ENCODE assay signal across 41 cellular contexts in the genomic region with DNA sequence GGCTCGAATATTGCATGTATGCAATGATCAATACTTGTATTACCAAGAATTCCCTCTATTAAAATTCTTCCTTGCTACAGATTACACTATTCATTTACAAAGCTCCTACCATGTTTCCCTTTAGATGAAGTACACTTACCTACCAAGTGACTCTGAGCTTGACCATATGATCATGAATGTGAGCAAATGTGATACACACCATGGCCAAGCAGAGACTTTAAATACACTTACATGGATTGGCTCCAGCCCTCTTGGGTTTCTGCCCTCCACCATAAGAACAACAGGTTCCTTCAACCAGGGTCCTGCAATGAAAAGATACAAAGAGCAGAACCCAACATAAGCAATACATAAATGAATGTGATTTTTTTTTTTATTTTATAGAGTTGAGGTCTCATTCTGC. TPM values are rescaled to one million over a fixed set of nuclear protein-coding genes. Genes with fewer than 3 reads are reported as not detected.
"Had no signal": no experiment of that assay in that cellular context is flagged by ENCODE, and none has a peak within 500 bp of the region (broad histone marks: within the 10 kb centered on the region; RNA-seq: fewer than 3 reads in every experiment).

No MANE protein-coding gene starts in this region.

- H3K4me3 Mint-ChIP-seq: activated naive CD4-positive, alpha-beta T cell treated with anti-CD3 and anti-CD28 coated beads for 36 hours; activated naive CD4-positive, alpha-beta T cell treated with anti-CD3 and anti-CD28 coated beads, Interleukin-2, amount 10 ng/mL, durations not matched to agents 7 days and 5 days; activated naive CD4-positive, alpha-beta T cell treated with anti-CD3 and anti-CD28 coated beads, Interleukin-2, amount 50 U/mL, for 24 hours; activated naive CD8-positive, alpha-beta T cell; activated naive CD8-positive, alpha-beta T cell treated with anti-CD3 and anti-CD28 coated beads for 36 hours; activated naive CD8-positive, alpha-beta T cell treated with anti-CD3 and anti-CD28 coated beads, Interleukin-2, amount 10 ng/mL, durations not matched to agents 7 days and 5 days; activated naive CD8-positive, alpha-beta T cell treated with anti-CD3 and anti-CD28 coated beads, Interleukin-2, amount 50 U/mL, for 24 hours; activated T-cell treated with anti-CD3 and anti-CD28 coated beads, Interleukin-2, amount 50 U/mL, for 24 hours; activated T-cell treated with anti-CD3 and anti-CD28 coated beads, Interleukin-2, amount 50 U/mL, for 4 hours; activated T-cell treated with anti-CD3 and anti-CD28 coated beads, Interleukin-2, amount 50 U/mL, for 72 hours; activated T-helper 17 cell treated with anti-CD3 and anti-CD28 coated beads, Interleukin-2, amount 50 U/mL, for 72 hours; brain; central memory CD8-positive, alpha-beta T cell had no signal

- ATAC-seq: activated naive CD4-positive, alpha-beta T cell treated with anti-CD3 and anti-CD28 coated beads, Interleukin-2, amount 50 U/mL, for 72 hours; activated naive CD8-positive, alpha-beta T cell treated with anti-CD3 and anti-CD28 coated beads, Interleukin-2, amount 50 U/mL, for 24 hours; activated T-cell treated with anti-CD3 and anti-CD28 coated beads, Interleukin-2, amount 50 U/mL, for 4 hours; activated T-cell treated with anti-CD3 and anti-CD28 coated beads, Interleukin-2, amount 50 U/mL, for 72 hours; activated T-helper 17 cell treated with anti-CD3 and anti-CD28 coated beads, Interleukin-2, amount 50 U/mL, for 72 hours; body of pancreas had no signal

- H3K27me3 ChIP-seq: ascending aorta, body of pancreas, breast epithelium, cardiac muscle cell had no signal

- H3K36me3 ChIP-seq: adrenal gland, ascending aorta, brain microvascular endothelial cell, breast epithelium, cardiac muscle cell had no signal

- DNase-seq: activated effector memory CD4-positive, alpha-beta T cell treated with anti-CD3 and anti-CD28 coated beads, Interleukin-2, amount 50 U/mL, for 16 hours; activated effector memory CD4-positive, alpha-beta T cell treated with Interleukin-2 at 50 U/mL for 16 hours; activated gamma-delta T cell; activated gamma-delta T cell treated with Interleukin-2 at 50 U/mL for 16 hours; activated naive CD4-positive, alpha-beta T cell; activated naive CD4-positive, alpha-beta T cell treated with anti-CD3 and anti-CD28 coated beads for 36 hours; activated naive CD4-positive, alpha-beta T cell treated with anti-CD3 and anti-CD28 coated beads, Interleukin-2, amount 10 ng/mL, durations not matched to agents 7 days and 5 days; activated naive CD4-positive, alpha-beta T cell treated with anti-CD3 and anti-CD28 coated beads, Interleukin-2, amount 50 U/mL, for 16 hours; activated naive CD4-positive, alpha-beta T cell treated with Interleukin-2 at 50 U/mL for 16 hours; activated naive CD8-positive, alpha-beta T cell treated with anti-CD3 and anti-CD28 coated beads for 36 hours; activated naive CD8-positive, alpha-beta T cell treated with anti-CD3 and anti-CD28 coated beads, Interleukin-2, amount 10 ng/mL, durations not matched to agents 7 days and 5 days; activated naive CD8-positive, alpha-beta T cell treated with anti-CD3 and anti-CD28 coated beads, Interleukin-2, amount 50 U/mL, for 24 hours; activated T-cell treated with anti-CD3 and anti-CD28 coated beads, Interleukin-2, amount 50 U/mL, for 1 hour; activated T-cell treated with anti-CD3 and anti-CD28 coated beads, Interleukin-2, amount 50 U/mL, for 24 hours; activated T-cell treated with anti-CD3 and anti-CD28 coated beads, Interleukin-2, amount 50 U/mL, for 4 hours; activated T-cell treated with anti-CD3 and anti-CD28 coated beads, Interleukin-2, amount 50 U/mL, for 72 hours; adrenal gland; amniotic stem cell; amygdala; anterior cingulate cortex; aorta; body of pancreas; brain microvascular endothelial cell; caudate nucleus; central memory CD4-positive, alpha-beta T cell; cerebellar nuclear complex had no signal

- H3K27ac Mint-ChIP-seq: activated naive CD4-positive, alpha-beta T cell treated with anti-CD3 and anti-CD28 coated beads for 36 hours; activated naive CD4-positive, alpha-beta T cell treated with anti-CD3 and anti-CD28 coated beads, Interleukin-2, amount 10 ng/mL, durations not matched to agents 7 days and 5 days; activated naive CD4-positive, alpha-beta T cell treated with anti-CD3 and anti-CD28 coated beads, Interleukin-2, amount 50 U/mL, for 24 hours; activated naive CD4-positive, alpha-beta T cell treated with anti-CD3 and anti-CD28 coated beads, Interleukin-2, amount 50 U/mL, for 72 hours; activated naive CD8-positive, alpha-beta T cell; activated naive CD8-positive, alpha-beta T cell treated with anti-CD3 and anti-CD28 coated beads for 36 hours; activated naive CD8-positive, alpha-beta T cell treated with anti-CD3 and anti-CD28 coated beads, Interleukin-2, amount 10 ng/mL, durations not matched to agents 7 days and 5 days; activated naive CD8-positive, alpha-beta T cell treated with anti-CD3 and anti-CD28 coated beads, Interleukin-2, amount 50 U/mL, for 24 hours; activated T-cell treated with anti-CD3 and anti-CD28 coated beads, Interleukin-2, amount 50 U/mL, for 24 hours; activated T-cell treated with anti-CD3 and anti-CD28 coated beads, Interleukin-2, amount 50 U/mL, for 72 hours; activated T-helper 17 cell treated with anti-CD3 and anti-CD28 coated beads, Interleukin-2, amount 50 U/mL, for 72 hours; activated T-helper 2 cell treated with anti-CD3 and anti-CD28 coated beads, Interferon-gamma antibody, Interleukin-2, Interleukin-4, amounts not matched to agents 10 μg/mL and 5 μg/mL and 100 μg/mL, durations not matched to agents 14 hours and 24 hours and 36 hours; brain had no signal

- FAIRE-seq: astrocyte, bronchial epithelial cell had no signal

- H3K27ac ChIP-seq: adrenal gland, ascending aorta, body of pancreas, brain microvascular endothelial cell, breast epithelium, cardiac muscle cell had no signal

- H3K4me3 ChIP-seq: adrenal gland, ascending aorta, body of pancreas, breast epithelium, cardiac muscle cell had no signal

- H3K36me3 Mint-ChIP-seq: activated naive CD4-positive, alpha-beta T cell treated with anti-CD3 and anti-CD28 coated beads, Interleukin-2, amount 10 ng/mL, durations not matched to agents 7 days and 5 days; activated naive CD4-positive, alpha-beta T cell treated with anti-CD3 and anti-CD28 coated beads, Interleukin-2, amount 50 U/mL, for 24 hours; activated naive CD4-positive, alpha-beta T cell treated with anti-CD3 and anti-CD28 coated beads, Interleukin-2, amount 50 U/mL, for 72 hours; activated naive CD8-positive, alpha-beta T cell; activated naive CD8-positive, alpha-beta T cell treated with anti-CD3 and anti-CD28 coated beads for 36 hours; activated naive CD8-positive, alpha-beta T cell treated with anti-CD3 and anti-CD28 coated beads, Interleukin-2, amount 10 ng/mL, durations not matched to agents 7 days and 5 days; brain had no signal

- H3K9me3 ChIP-seq: adrenal gland, ascending aorta, body of pancreas, breast epithelium had no signal

- H3K27me3 Mint-ChIP-seq: brain had no signal

- H3K9me3 Mint-ChIP-seq: activated naive CD4-positive, alpha-beta T cell treated with anti-CD3 and anti-CD28 coated beads for 36 hours; activated naive CD4-positive, alpha-beta T cell treated with anti-CD3 and anti-CD28 coated beads, Interleukin-2, amount 10 ng/mL, durations not matched to agents 7 days and 5 days; activated naive CD4-positive, alpha-beta T cell treated with anti-CD3 and anti-CD28 coated beads, Interleukin-2, amount 50 U/mL, for 24 hours; activated naive CD4-positive, alpha-beta T cell treated with anti-CD3 and anti-CD28 coated beads, Interleukin-2, amount 50 U/mL, for 72 hours; activated naive CD8-positive, alpha-beta T cell treated with anti-CD3 and anti-CD28 coated beads for 36 hours; activated naive CD8-positive, alpha-beta T cell treated with anti-CD3 and anti-CD28 coated beads, Interleukin-2, amount 10 ng/mL, durations not matched to agents 7 days and 5 days; activated naive CD8-positive, alpha-beta T cell treated with anti-CD3 and anti-CD28 coated beads, Interleukin-2, amount 50 U/mL, for 24 hours; activated T-cell treated with anti-CD3 and anti-CD28 coated beads, Interleukin-2, amount 50 U/mL, for 24 hours; activated T-cell treated with anti-CD3 and anti-CD28 coated beads, Interleukin-2, amount 50 U/mL, for 4 hours; activated T-cell treated with anti-CD3 and anti-CD28 coated beads, Interleukin-2, amount 50 U/mL, for 72 hours; activated T-helper 17 cell treated with anti-CD3 and anti-CD28 coated beads, Interleukin-2, amount 50 U/mL, for 72 hours; activated T-helper 2 cell treated with anti-CD3 and anti-CD28 coated beads, Interferon-gamma antibody, Interleukin-2, Interleukin-4, amounts not matched to agents 10 μg/mL and 5 μg/mL and 100 μg/mL, durations not matched to agents 14 hours and 24 hours and 36 hours; brain; central memory CD8-positive, alpha-beta T cell had no signal

- H3K4me1 Mint-ChIP-seq: activated naive CD4-positive, alpha-beta T cell treated with anti-CD3 and anti-CD28 coated beads, Interleukin-2, amount 10 ng/mL, durations not matched to agents 7 days and 5 days; activated naive CD4-positive, alpha-beta T cell treated with anti-CD3 and anti-CD28 coated beads, Interleukin-2, amount 50 U/mL, for 24 hours; activated naive CD8-positive, alpha-beta T cell treated with anti-CD3 and anti-CD28 coated beads for 36 hours; activated naive CD8-positive, alpha-beta T cell treated with anti-CD3 and anti-CD28 coated beads, Interleukin-2, amount 10 ng/mL, durations not matched to agents 7 days and 5 days; activated naive CD8-positive, alpha-beta T cell treated with anti-CD3 and anti-CD28 coated beads, Interleukin-2, amount 50 U/mL, for 24 hours; activated T-helper 17 cell treated with anti-CD3 and anti-CD28 coated beads, Interleukin-2, amount 50 U/mL, for 72 hours; central memory CD8-positive, alpha-beta T cell had no signal

- H3K4me1 ChIP-seq: adrenal gland, ascending aorta, body of pancreas, breast epithelium had no signal

RNA-seq across cellular contexts. Expression of a gene that starts 30.0 kb away (rescaled TPM):
- total RNA-seq: activated naive CD4-positive, alpha-beta T cell treated with anti-CD3 and anti-CD28 coated beads for 36 hours; activated naive CD4-positive, alpha-beta T cell treated with anti-CD3 and anti-CD28 coated beads, Interleukin-2, amount 50 U/mL, for 72 hours; activated naive CD8-positive, alpha-beta T cell treated with anti-CD3 and anti-CD28 coated beads for 36 hours; activated naive CD8-positive, alpha-beta T cell treated with anti-CD3 and anti-CD28 coated beads, Interleukin-2, amount 10 ng/mL, durations not matched to agents 7 days and 5 days; activated T-cell treated with anti-CD3 and anti-CD28 coated beads, Interleukin-2, amount 50 U/mL, for 4 hours; activated T-cell treated with anti-CD3 and anti-CD28 coated beads, Interleukin-2, amount 50 U/mL, for 72 hours; activated T-helper 17 cell treated with anti-CD3 and anti-CD28 coated beads, Interleukin-2, amount 50 U/mL, for 72 hours; activated T-helper 2 cell treated with anti-CD3 and anti-CD28 coated beads, Interferon-gamma antibody, Interleukin-2, Interleukin-4, amounts not matched to agents 10 μg/mL and 5 μg/mL and 100 μg/mL, durations not matched to agents 14 hours and 24 hours and 36 hours; adrenal gland; aorta; ascending aorta; astrocyte; body of pancreas; breast epithelium; bronchial epithelial cell; cardiac septum; cerebellum; chondrocyte had no signal
